Comparison of ENCODE assay signal across 8 cellular contexts in genomic region chr19:58475714-58476497, GRCh38.
DNase-seq lines count a peak whose midpoint lies in the region; ATAC-seq lines count a peak whose summit lies in the region.

TSS of gene ZNF446 (plus strand) at chr19:58476352. CDS start at chr19:58477219, 867 bp downstream.

- H3K9me3 ChIP-seq in SK-N-MC (ENCODE audit: low read depth, low read length): no peaks in the 10 kb centered on the region

- H3K27me3 Mint-ChIP-seq in activated naive CD4-positive, alpha-beta T cell treated with anti-CD3 and anti-CD28 coated beads, Interleukin-2, amount 50 U/mL, for 24 hours: no peaks in the 10 kb centered on the region

- peak within 1 kb of the TSS; percentile 93 for H3K4me3 Mint-ChIP-seq in activated naive CD4-positive, alpha-beta T cell treated with anti-CD3 and anti-CD28 coated beads, Interleukin-2, amount 50 U/mL, for 24 hours

- H3K36me3 ChIP-seq in SK-N-MC (ENCODE audit: insufficient read depth, low read length): no peaks in the 10 kb centered on the region; the same call in 1 of the 2 replicates

- peak within 1 kb of the TSS; percentile 95 for H3K27ac Mint-ChIP-seq in activated naive CD4-positive, alpha-beta T cell treated with anti-CD3 and anti-CD28 coated beads, Interleukin-2, amount 50 U/mL, for 24 hours

- peak within 1 kb of the TSS; percentile 78 for H3K9ac ChIP-seq in SK-N-MC (ENCODE audit: insufficient read length)

- DNase-seq in NCI-H1048 (lab: John Stamatoyannopoulos, UW) (peak; percentile 87), SK-N-MC (ENCODE audit: low read depth, low spot score) (peak; percentile 90), globus pallidus (ENCODE audit: low spot score) (peak; percentile 98), non-pigmented ciliary epithelial cell (ENCODE audit: low read depth) (peak; percentile 85), superior temporal gyrus (ENCODE audit: extremely low spot score) (peak; percentile 98)

- peak within 1 kb of the TSS; percentile 73 for H3K27ac ChIP-seq in SK-N-MC

- peaks cover 15% of the 10 kb centered on the region for H3K4me1 Mint-ChIP-seq in activated naive CD4-positive, alpha-beta T cell treated with anti-CD3 and anti-CD28 coated beads, Interleukin-2, amount 50 U/mL, for 24 hours

- no peaks in the 10 kb centered on the region for H3K36me3 Mint-ChIP-seq in activated naive CD4-positive, alpha-beta T cell treated with anti-CD3 and anti-CD28 coated beads, Interleukin-2, amount 50 U/mL, for 24 hours

- no peaks in the 10 kb centered on the region for H3K9me3 Mint-ChIP-seq in activated naive CD4-positive, alpha-beta T cell treated with anti-CD3 and anti-CD28 coated beads, Interleukin-2, amount 50 U/mL, for 24 hours

- peak; percentile 79 for ATAC-seq in HG02588 (IDR thresholded peaks at IDR 0.05; ENCODE audit: unreplicated experiment)

- H3K4me3 ChIP-seq in GM08714 (ENCODE audit: low read length): peak within 1 kb of the TSS; percentile 85
- H3K4me3 ChIP-seq in SK-N-MC: peak within 1 kb of the TSS; percentile 84

Comparison
In these comparisons a context has a peak if more than half of its experiments do, and no peak if none do; other contexts are left out.
1. Peak in every context shown above with its lines: DNase-seq, ATAC-seq, H3K4me3 ChIP-seq and H3K27ac ChIP-seq.